ENCODE assay signal across 18 cellular contexts in the genomic region with DNA sequence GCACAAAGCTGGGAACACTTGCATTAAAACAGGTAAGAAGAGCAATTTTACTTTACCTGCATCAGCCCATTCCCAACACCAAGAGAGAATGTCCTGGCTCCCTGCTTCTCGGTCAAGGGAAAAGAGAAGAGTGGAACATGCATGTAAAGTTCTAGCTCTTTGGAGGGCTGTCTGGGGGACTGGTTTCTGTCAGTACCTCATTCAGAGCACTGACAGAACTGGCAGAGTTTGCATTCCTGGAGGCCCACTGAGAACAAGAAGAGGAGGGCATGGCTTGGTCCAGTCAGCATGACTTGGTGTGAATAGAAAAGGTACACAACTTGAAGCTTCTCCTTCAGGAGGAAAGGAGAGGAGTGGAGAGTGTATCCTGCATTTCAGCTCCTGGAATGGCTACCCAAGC.
A peak's percentile ranks its signal among the peaks of the same experiment; 100 is the strongest.
DNase-seq lines count a peak whose midpoint lies in the region; ATAC-seq and TF ChIP-seq lines count a peak whose summit lies in the region.
"Had no signal": no experiment of that assay in that cellular context is flagged by ENCODE, and none has a peak within 500 bp of the region (broad histone marks: within the 10 kb centered on the region; RNA-seq: fewer than 3 reads in every experiment).

No MANE protein-coding gene starts in this region.

- H2AK5ac ChIP-seq in neuronal stem cell (ENCODE audit: low read depth, low read length), result no peak overlapping the region

- no peak overlapping the region for H2BK120ac ChIP-seq in neuronal stem cell (ENCODE audit: low read depth, low read length)

- no peaks in the 10 kb centered on the region for H3K79me2 ChIP-seq in GM23338 (replicated peaks; ENCODE audit: insufficient read depth)

- no peak overlapping the region for H2BK15ac ChIP-seq in neuronal stem cell (ENCODE audit: low read length)

- ATAC-seq in Right ventricle myocardium inferior, result peak; percentile 52
- no peak for ATAC-seq in GM23338
- ATAC-seq in stimulated activated memory B cell treated with anti-CD40 and anti-IgM and Interleukin-4, amounts not matched to agents 10 μg/mL and 1 μg/mL and 100 μg/mL, for 72 hours, result peak; percentile 31
- no peak for ATAC-seq in activated naive CD4-positive, alpha-beta T cell treated with anti-CD3 and anti-CD28 coated beads, Interleukin-2, amount 50 U/mL, for 72 hours
- ATAC-seq: CD8-positive, alpha-beta T cell; HCT116 had no signal

- H2BK5ac ChIP-seq in neuronal stem cell (ENCODE audit: low read length), result no peak overlapping the region

- H3K9me3 Mint-ChIP-seq in GM23338, result no peaks in the 10 kb centered on the region
- no peaks in the 10 kb centered on the region for H3K9me3 Mint-ChIP-seq in stimulated activated memory B cell treated with anti-CD40 and anti-IgM and Interleukin-4, amounts not matched to agents 10 μg/mL and 1 μg/mL and 100 μg/mL, for 72 hours
- peaks cover 0 to 4% of the 10 kb centered on the region in 2 donors for H3K9me3 Mint-ChIP-seq in activated naive CD4-positive, alpha-beta T cell treated with anti-CD3 and anti-CD28 coated beads, Interleukin-2, amount 50 U/mL, for 72 hours
- H3K9me3 Mint-ChIP-seq: CD8-positive, alpha-beta T cell; H9 had no signal

- DNase-seq in Right ventricle myocardium inferior (ENCODE audit: missing footprints) (no peak), cardiac septum (ENCODE audit: low spot score) (no peak), GM23338 (ENCODE audit: low spot score) (no peak), neuronal stem cell (ENCODE audit: low spot score) (no peak), middle frontal gyrus (ENCODE audit: extremely low spot score, low spot score) (no peak)
- DNase-seq in activated naive CD4-positive, alpha-beta T cell treated with anti-CD3 and anti-CD28 coated beads, Interleukin-2, amount 50 U/mL, for 72 hours (ENCODE audit: low spot score in 2 of 2), result no peak
- DNase-seq: Caco-2; CD4-positive, CD25-positive, alpha-beta regulatory T cell; CD8-positive, alpha-beta T cell; DMS153; DND-41; H9 had no signal

- H3K23ac ChIP-seq in neuronal stem cell (ENCODE audit: low read depth, low read length, poor library complexity), result no peak overlapping the region

- H3K4me1 ChIP-seq in GM23338 (ENCODE audit: insufficient read depth) (no peaks in the 10 kb centered on the region), neuronal stem cell (ENCODE audit: control insufficient read depth in 2 of 2, insufficient read depth in 1 of 2, low read depth in 1 of 2, low read length in 2 of 2) (no peaks in the 10 kb centered on the region)
- H3K4me1 ChIP-seq: BLaER1, Caco-2 had no signal

- H3K27ac Mint-ChIP-seq in GM23338, result no peak overlapping the region
- H3K27ac Mint-ChIP-seq in stimulated activated memory B cell treated with anti-CD40 and anti-IgM and Interleukin-4, amounts not matched to agents 10 μg/mL and 1 μg/mL and 100 μg/mL, for 72 hours, result no peak overlapping the region
- no peak overlapping the region for H3K27ac Mint-ChIP-seq in activated naive CD4-positive, alpha-beta T cell treated with anti-CD3 and anti-CD28 coated beads, Interleukin-2, amount 50 U/mL, for 72 hours
- H3K27ac Mint-ChIP-seq: B cell; CD4-positive, CD25-positive, alpha-beta regulatory T cell; CD8-positive, alpha-beta T cell; H9 had no signal

- H3K18ac ChIP-seq in neuronal stem cell (ENCODE audit: low read length), result no peak overlapping the region

- H3K4me3 ChIP-seq in GM23338, result no peak overlapping the region
- no peak overlapping the region for H3K4me3 ChIP-seq in neuronal stem cell (ENCODE audit: low read length in 2 of 2)
- H3K4me3 ChIP-seq: BLaER1 had no signal

- no peaks in the 10 kb centered on the region for H4K20me1 ChIP-seq in GM23338 (replicated peaks; ENCODE audit: insufficient read depth)
- H4K20me1 ChIP-seq: BLaER1 had no signal

- no peak overlapping the region for H3K14ac ChIP-seq in neuronal stem cell (ENCODE audit: low read length)

- H2BK12ac ChIP-seq in neuronal stem cell (ENCODE audit: low read length), result no peak overlapping the region

- H3K4me1 Mint-ChIP-seq in GM23338, result no peaks in the 10 kb centered on the region
- no peaks in the 10 kb centered on the region for H3K4me1 Mint-ChIP-seq in stimulated activated memory B cell treated with anti-CD40 and anti-IgM and Interleukin-4, amounts not matched to agents 10 μg/mL and 1 μg/mL and 100 μg/mL, for 72 hours
- H3K4me1 Mint-ChIP-seq: B cell; CD4-positive, CD25-positive, alpha-beta regulatory T cell; H9 had no signal

- no peak overlapping the region for H3K4me3 Mint-ChIP-seq in GM23338
- H3K4me3 Mint-ChIP-seq in stimulated activated memory B cell treated with anti-CD40 and anti-IgM and Interleukin-4, amounts not matched to agents 10 μg/mL and 1 μg/mL and 100 μg/mL, for 72 hours, result no peak overlapping the region
- H3K4me3 Mint-ChIP-seq: B cell; CD4-positive, CD25-positive, alpha-beta regulatory T cell; CD8-positive, alpha-beta T cell; H9 had no signal

- H3K4ac ChIP-seq in neuronal stem cell (ENCODE audit: low read length), result no peak overlapping the region

- H3K36me3 Mint-ChIP-seq in GM23338 (ENCODE audit: low read depth), result no peaks in the 10 kb centered on the region
- H3K36me3 Mint-ChIP-seq in stimulated activated memory B cell treated with anti-CD40 and anti-IgM and Interleukin-4, amounts not matched to agents 10 μg/mL and 1 μg/mL and 100 μg/mL, for 72 hours, result no peaks in the 10 kb centered on the region
- no peaks in the 10 kb centered on the region for H3K36me3 Mint-ChIP-seq in activated naive CD4-positive, alpha-beta T cell treated with anti-CD3 and anti-CD28 coated beads, Interleukin-2, amount 50 U/mL, for 72 hours
- H3K36me3 Mint-ChIP-seq: CD4-positive, CD25-positive, alpha-beta regulatory T cell; CD8-positive, alpha-beta T cell had no signal

- no peak for TF ChIP-seq CTCF in GM23338 (conservative IDR thresholded peaks at IDR 0.05; ENCODE audit: low read depth in 2 of 2)

- H2AFZ ChIP-seq in GM23338 (peak overlapping the region; percentile 28; the same call in 1 of the 2 replicates), neuronal stem cell (ENCODE audit: low read length) (peak overlapping the region; percentile 38)

- intact Hi-C loops in Right ventricle myocardium inferior (cut with DNase I), result no loop called here
- intact Hi-C loops in cardiac septum (cut with DNase I), result no loop called here

- no CpG with 5 or more reads among the region's 1 CpG for WGBS in neuronal stem cell (ENCODE audit: extremely low coverage in 2 of 2, insufficient read length in 2 of 2, insufficient replicate concordance in 1 of 2), 2 donors

- H3K36me3 ChIP-seq in GM23338 (ENCODE audit: insufficient read depth) (no peaks in the 10 kb centered on the region), neuronal stem cell (replicated peaks in 1 of 2; ENCODE audit: control insufficient read depth in 2 of 2, insufficient read depth in 2 of 2, low read length in 2 of 2) (no peaks in the 10 kb centered on the region)
- H3K36me3 ChIP-seq: BLaER1 had no signal

- H3K27ac ChIP-seq in GM23338 (ENCODE audit: low read depth) (no peak overlapping the region), neuronal stem cell (replicated peaks; ENCODE audit: low read length) (no peak overlapping the region)
- H3K27ac ChIP-seq: 22Rv1, BLaER1, C4-2B had no signal

- H4K8ac ChIP-seq in neuronal stem cell (ENCODE audit: low read depth, low read length), result no peak overlapping the region

- no peaks in the 10 kb centered on the region for H3K9me2 ChIP-seq in GM23338 (ENCODE audit: insufficient read depth)

- H3K9ac ChIP-seq in neuronal stem cell (ENCODE audit: low read depth, low read length, poor library complexity), result peak overlapping the region; percentile 0
- H3K9ac ChIP-seq: BLaER1 had no signal

- H4K91ac ChIP-seq in neuronal stem cell (ENCODE audit: low read depth, low read length, poor library complexity), result no peak overlapping the region

- no peaks in the 10 kb centered on the region for H3K79me1 ChIP-seq in neuronal stem cell (ENCODE audit: low read depth, low read length)

- H3K4me2 ChIP-seq in GM23338 (no peak overlapping the region), neuronal stem cell (ENCODE audit: insufficient read depth, low read length, poor library complexity, severe bottlenecking) (no peak overlapping the region)
- H3K4me2 ChIP-seq: BLaER1 had no signal

- peaks cover 2% of the 10 kb centered on the region for H3K27me3 Mint-ChIP-seq in GM23338 (ENCODE audit: insufficient read depth, low read depth, poor library complexity)
- no peaks in the 10 kb centered on the region for H3K27me3 Mint-ChIP-seq in stimulated activated memory B cell treated with anti-CD40 and anti-IgM and Interleukin-4, amounts not matched to agents 10 μg/mL and 1 μg/mL and 100 μg/mL, for 72 hours
- H3K27me3 Mint-ChIP-seq: B cell; CD4-positive, CD25-positive, alpha-beta regulatory T cell had no signal

- no peaks in the 10 kb centered on the region for H3F3A ChIP-seq in GM23338 (replicated peaks; ENCODE audit: low read depth)

- H3K9me3 ChIP-seq in neuronal stem cell (replicated peaks in 1 of 2; ENCODE audit: control insufficient read depth in 2 of 2, insufficient read depth in 1 of 2, low read depth in 1 of 2, low read length in 2 of 2), result no peaks in the 10 kb centered on the region
- H3K9me3 ChIP-seq: BLaER1, Caco-2 had no signal

- H3K27me3 ChIP-seq in GM23338 (ENCODE audit: insufficient read depth) (no peaks in the 10 kb centered on the region), neuronal stem cell (ENCODE audit: control insufficient read depth in 3 of 3, insufficient read depth in 3 of 3, low read depth in 1 of 3, low read length in 3 of 3) (no peaks in the 10 kb centered on the region)
- H3K27me3 ChIP-seq: BLaER1 had no signal

TF ChIP-seq in GM23338, 12 proteins besides CTCF, POLR2A, EP300 and RAD21:
- TF ChIP-seq NANOG (IDR thresholded peaks at IDR 0.05; ENCODE audit: borderline replicate concordance), result no peak
- TF ChIP-seq ZNF331 (CRISPR knock-in tag; IDR thresholded peaks at IDR 0.05; ENCODE audit: low read depth), result no peak

Comparison
In these comparisons a context has a peak if more than half of its experiments do, and no peak if none do; other contexts are left out.
1. ATAC-seq: peak in Right ventricle myocardium inferior (single experiment) and stimulated activated memory B cell treated with anti-CD40 and anti-IgM and Interleukin-4, amounts not matched to agents 10 μg/mL and 1 μg/mL and 100 μg/mL, for 72 hours (single experiment); none in GM23338 (single experiment) and activated naive CD4-positive, alpha-beta T cell treated with anti-CD3 and anti-CD28 coated beads, Interleukin-2, amount 50 U/mL, for 72 hours (0 of 2).